ENCODE assay signal across 20 cellular contexts in the genomic region with DNA sequence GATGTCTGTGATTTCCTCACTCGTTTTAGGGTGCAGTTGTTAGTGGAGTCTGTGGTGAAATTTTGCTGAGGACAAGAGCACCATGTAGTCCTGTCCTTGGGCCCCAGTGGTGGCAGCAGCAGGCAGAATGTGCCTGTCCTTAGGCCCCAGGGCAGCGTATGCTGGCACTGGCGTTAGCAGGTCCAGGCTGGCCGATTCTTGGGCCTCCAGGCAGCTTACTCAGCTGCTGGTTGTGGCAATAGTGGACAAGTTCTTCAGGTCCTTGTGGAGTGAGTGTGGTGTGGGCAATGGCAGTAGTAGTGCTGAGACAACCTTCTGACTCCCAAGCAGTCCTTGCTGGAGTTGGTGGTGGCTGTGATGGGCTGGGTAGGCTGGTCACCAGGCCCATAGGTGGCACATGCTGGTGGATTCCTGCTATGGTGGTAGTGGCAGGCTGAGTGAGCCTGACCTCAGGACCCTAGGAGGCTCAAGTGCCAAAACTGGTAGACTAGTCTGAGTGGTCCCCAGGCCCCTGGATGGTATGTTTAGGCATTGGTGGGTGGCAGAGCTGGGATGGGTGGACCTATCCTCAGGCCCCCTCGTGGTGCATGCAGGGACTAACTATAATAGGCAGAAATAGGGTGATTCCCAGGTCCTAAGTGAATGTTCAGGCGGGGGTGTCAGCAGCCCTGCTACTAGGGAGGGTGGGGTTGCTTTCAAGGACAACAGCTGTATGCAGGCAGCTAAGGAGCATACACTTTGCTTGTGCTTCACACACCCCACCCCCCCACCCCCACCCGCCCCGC. TPM values are rescaled to one million over a fixed set of nuclear protein-coding genes. Genes with fewer than 3 reads are reported as not detected.
DNase-seq lines count a peak whose midpoint lies in the region; ATAC-seq and TF ChIP-seq lines count a peak whose summit lies in the region.
"Had no signal": no experiment of that assay in that cellular context is flagged by ENCODE, and none has a peak within 500 bp of the region (broad histone marks: within the 10 kb centered on the region; RNA-seq: fewer than 3 reads in every experiment).

No MANE protein-coding gene starts in this region.

- no TSS peak for BruUV-seq in Panc1 (replicated peaks; lab: Mats Ljungman, UMichigan)

- no peak overlapping the region for H3K27ac Mint-ChIP-seq in activated T-helper 1 cell treated with anti-CD3 and anti-CD28 coated beads, Interleukin-12 subunit alpha, Interleukin-12 subunit beta, Interleukin-2, Interleukin-4 antibody, amounts not matched to agents 30 ng/mL and 10 ng/mL and 1 ng/mL, durations not matched to agents 14 hours and 24 hours and 36 hours
- H3K27ac Mint-ChIP-seq: stimulated activated naive B cell treated with anti-CD40 and anti-IgM and Interleukin-4, amounts not matched to agents 10 μg/mL and 1 μg/mL and 100 μg/mL, for 72 hours had no signal

- H3K4ac ChIP-seq in trophoblast cell (ENCODE audit: low read depth, low read length): no peak overlapping the region

- no peak overlapping the region for H3K4me3 Mint-ChIP-seq in activated T-helper 1 cell treated with anti-CD3 and anti-CD28 coated beads, Interleukin-12 subunit alpha, Interleukin-12 subunit beta, Interleukin-2, Interleukin-4 antibody, amounts not matched to agents 30 ng/mL and 10 ng/mL and 1 ng/mL, durations not matched to agents 14 hours and 24 hours and 36 hours
- H3K4me3 Mint-ChIP-seq: stimulated activated naive B cell treated with anti-CD40 and anti-IgM and Interleukin-4, amounts not matched to agents 10 μg/mL and 1 μg/mL and 100 μg/mL, for 72 hours had no signal

- H2BK12ac ChIP-seq in trophoblast cell (ENCODE audit: low read length): no peak overlapping the region

- no peak overlapping the region for H2BK5ac ChIP-seq in trophoblast cell (ENCODE audit: low read depth, low read length, poor library complexity)

- H3K79me1 ChIP-seq in trophoblast cell (ENCODE audit: low read length): no peaks in the 10 kb centered on the region

- no peak overlapping the region for H3K18ac ChIP-seq in trophoblast cell (ENCODE audit: low read length)

- POLR2A ChIA-PET in Panc1 (lab: Charles Lee): no interaction called here

- peak; percentile 14; the same call in 1 of the 2 replicates for TF ChIP-seq CTCF in Panc1 (IDR thresholded peaks at IDR 0.05)
- no peak for TF ChIP-seq CTCF in esophagus muscularis mucosa (IDR thresholded peaks at IDR 0.05)

- intact Hi-C loops in Panc1 (cut with micrococcal nuclease; ENCODE audit: unreplicated experiment) (no loop called here), esophagus muscularis mucosa (cut with DNase I) (no loop called here)
- intact Hi-C loops in activated T-helper 1 cell treated with anti-CD3 and anti-CD28 coated beads, Interleukin-12 subunit alpha, Interleukin-12 subunit beta, Interleukin-2, Interleukin-4 antibody, amounts not matched to agents 30 ng/mL and 10 ng/mL and 1 ng/mL, durations not matched to agents 14 hours and 24 hours and 36 hours (cut with micrococcal nuclease): no loop called here

- H3K9me3 ChIP-seq in Panc1 (ENCODE audit: control insufficient read depth, insufficient read depth, low read depth, low read length): no peaks in the 10 kb centered on the region
- H3K9me3 ChIP-seq in esophagus muscularis mucosa: no peaks in the 10 kb centered on the region
- H3K9me3 ChIP-seq in trophoblast cell (ENCODE audit: insufficient read depth, low read depth, low read length): no peaks in the 10 kb centered on the region
- H3K9me3 ChIP-seq: A549, right atrium auricular region, thyroid gland had no signal

- peak; percentile 83 for ATAC-seq in Panc1
- ATAC-seq: stimulated activated naive B cell treated with anti-CD40 and anti-IgM and Interleukin-4, amounts not matched to agents 10 μg/mL and 1 μg/mL and 100 μg/mL, for 72 hours had no signal

- TF ChIP-seq EP300 in esophagus muscularis mucosa (IDR thresholded peaks at IDR 0.05): no peak

- H3K9ac ChIP-seq in trophoblast cell (ENCODE audit: low read length): no peak overlapping the region

- no peak overlapping the region for H2AFZ ChIP-seq in trophoblast cell (ENCODE audit: insufficient read depth, low read length, poor library complexity)
- H2AFZ ChIP-seq: hepatocyte had no signal

- H3K27me3 Mint-ChIP-seq in activated T-helper 1 cell treated with anti-CD3 and anti-CD28 coated beads, Interleukin-12 subunit alpha, Interleukin-12 subunit beta, Interleukin-2, Interleukin-4 antibody, amounts not matched to agents 30 ng/mL and 10 ng/mL and 1 ng/mL, durations not matched to agents 14 hours and 24 hours and 36 hours (ENCODE audit: insufficient read depth): peaks cover 5% of the 10 kb centered on the region
- H3K27me3 Mint-ChIP-seq: stimulated activated naive B cell treated with anti-CD40 and anti-IgM and Interleukin-4, amounts not matched to agents 10 μg/mL and 1 μg/mL and 100 μg/mL, for 72 hours had no signal

- H3K27me3 ChIP-seq in Panc1 (ENCODE audit: control insufficient read depth, insufficient read depth, low read length) (no peaks in the 10 kb centered on the region), esophagus muscularis mucosa (no peaks in the 10 kb centered on the region), trophoblast cell (ENCODE audit: insufficient read depth, low read length) (no peaks in the 10 kb centered on the region)
- H3K27me3 ChIP-seq: hepatocyte, right atrium auricular region, thyroid gland had no signal

- H3K4me3 ChIP-seq in Panc1 (ENCODE audit: low read depth in 2 of 2, low read length in 2 of 2) (peak overlapping the region; percentile 39 to 71; a peak in 3 of 4 replicates), esophagus muscularis mucosa (no peak overlapping the region), trophoblast cell (ENCODE audit: low read depth, low read length) (peak overlapping the region; percentile 7)
- H3K4me3 ChIP-seq: A549, hepatocyte, right atrium auricular region, thyroid gland had no signal

- peak; percentile 29 for DNase-seq in NCI-H82 (lab: John Stamatoyannopoulos, UW)
- DNase-seq in NCI-H82 treated with DMSO at 0.1 percent for 48 hours (lab: John Stamatoyannopoulos, UW; ENCODE audit: unreplicated experiment): no peak
- DNase-seq in Panc1 (ENCODE audit: low read depth, low spot score): no peak
- DNase-seq in esophagus muscularis mucosa (ENCODE audit: extremely low spot score): peak; percentile 47
- peak; percentile 40 to 49 for DNase-seq in trophoblast cell
- DNase-seq in DMS153 treated with DMSO at 0.1 percent for 48 hours (lab: John Stamatoyannopoulos, UW; ENCODE audit: unreplicated experiment): no peak
- DNase-seq in activated T-helper 1 cell treated with anti-CD3 and anti-CD28 coated beads, Interleukin-12 subunit alpha, Interleukin-12 subunit beta, Interleukin-2, Interleukin-4 antibody, amounts not matched to agents 30 ng/mL and 10 ng/mL and 1 ng/mL, durations not matched to agents 14 hours and 24 hours and 36 hours (ENCODE audit: low spot score): no peak
- no peak for DNase-seq in DMS114 treated with DMSO at 0.1 percent for 48 hours (lab: John Stamatoyannopoulos, UW; ENCODE audit: unreplicated experiment)
- DNase-seq: C1 segment of cervical spinal cord; DMS79 treated with DMSO at 0.1 percent for 48 hours; effector CD4-positive, alpha-beta T cell; GOT3; KG1; NCI-H774; stimulated activated naive B cell treated with anti-CD40 and anti-IgM and Interleukin-4, amounts not matched to agents 10 μg/mL and 1 μg/mL and 100 μg/mL, for 72 hours; SW 1271; thyroid gland had no signal

- H4K8ac ChIP-seq in trophoblast cell (ENCODE audit: low read depth, low read length): no peak overlapping the region

- no peak overlapping the region for H2BK120ac ChIP-seq in trophoblast cell (ENCODE audit: insufficient read depth, low read length, poor library complexity)

- H3K9me3 Mint-ChIP-seq in activated T-helper 1 cell treated with anti-CD3 and anti-CD28 coated beads, Interleukin-12 subunit alpha, Interleukin-12 subunit beta, Interleukin-2, Interleukin-4 antibody, amounts not matched to agents 30 ng/mL and 10 ng/mL and 1 ng/mL, durations not matched to agents 14 hours and 24 hours and 36 hours: no peaks in the 10 kb centered on the region
- H3K9me3 Mint-ChIP-seq: stimulated activated naive B cell treated with anti-CD40 and anti-IgM and Interleukin-4, amounts not matched to agents 10 μg/mL and 1 μg/mL and 100 μg/mL, for 72 hours had no signal

- no peaks in the 10 kb centered on the region for H3K79me2 ChIP-seq in trophoblast cell (ENCODE audit: control insufficient read depth, insufficient read depth, low read length, poor library complexity)
- H3K79me2 ChIP-seq: hepatocyte had no signal

- H4K12ac ChIP-seq in trophoblast cell (ENCODE audit: low read depth, low read length): no peak overlapping the region

- no peak overlapping the region for H3K23ac ChIP-seq in trophoblast cell (ENCODE audit: low read length)

- H4K91ac ChIP-seq in trophoblast cell (ENCODE audit: low read depth, low read length): no peak overlapping the region

- no peaks in the 10 kb centered on the region for H3K36me3 Mint-ChIP-seq in activated T-helper 1 cell treated with anti-CD3 and anti-CD28 coated beads, Interleukin-12 subunit alpha, Interleukin-12 subunit beta, Interleukin-2, Interleukin-4 antibody, amounts not matched to agents 30 ng/mL and 10 ng/mL and 1 ng/mL, durations not matched to agents 14 hours and 24 hours and 36 hours (ENCODE audit: low read depth)

- H3K36me3 ChIP-seq in Panc1 (ENCODE audit: control insufficient read depth, insufficient read depth, low read length) (no peaks in the 10 kb centered on the region), esophagus muscularis mucosa (no peaks in the 10 kb centered on the region), trophoblast cell (ENCODE audit: control insufficient read depth in 1 of 2, insufficient read depth in 2 of 2, low read length in 2 of 2) (no peaks in the 10 kb centered on the region)
- H3K36me3 ChIP-seq: right atrium auricular region, thyroid gland had no signal

- TF ChIP-seq POLR2A in esophagus muscularis mucosa (IDR thresholded peaks at IDR 0.05; ENCODE audit: low read depth): no peak

- H3K14ac ChIP-seq in trophoblast cell (ENCODE audit: low read length): no peak overlapping the region

- H3K4me2 ChIP-seq in trophoblast cell (ENCODE audit: low read length): no peak overlapping the region
- H3K4me2 ChIP-seq: A549, hepatocyte had no signal

- in situ Hi-C loops in Panc1 (cut with HindIII; ENCODE audit: low pct_unique_long_range_greater_than_20kb, low sequenced_read_pairs): no loop called here

- CTCF ChIA-PET in Panc1 (lab: Charles Lee): interaction anchor here (0.6 kb wide), 1 partner anchor 93 kb away, joined by 7 read pairs; no protein-coding TSS in a partner anchor

- H3K4me1 ChIP-seq in Panc1 (ENCODE audit: control insufficient read depth, insufficient read depth, low read length) (peaks cover 4% of the 10 kb centered on the region), esophagus muscularis mucosa (no peaks in the 10 kb centered on the region), trophoblast cell (ENCODE audit: control insufficient read depth in 1 of 2, insufficient read depth in 2 of 2, low read length in 2 of 2) (no peaks in the 10 kb centered on the region)
- H3K4me1 ChIP-seq: A549, right atrium auricular region, thyroid gland had no signal

- whole genome bisulfite sequencing in esophagus muscularis mucosa: 90% methylated on average over 5 of the region's 8 CpGs
- no CpG with 5 or more reads among the region's 8 CpGs for WGBS in trophoblast cell (ENCODE audit: extremely low coverage, insufficient coverage, insufficient read length)

- peak overlapping the region; percentile 77 for H3K27ac ChIP-seq in Panc1 (ENCODE audit: low read length)
- no peak overlapping the region for H3K27ac ChIP-seq in esophagus muscularis mucosa (replicated peaks in 1 of 4)
- H3K27ac ChIP-seq in trophoblast cell (ENCODE audit: low read depth, low read length): no peak overlapping the region
- H3K27ac ChIP-seq: A549, hepatocyte, right atrium auricular region, thyroid gland had no signal

- H2AK5ac ChIP-seq in trophoblast cell (ENCODE audit: low read length): no peak overlapping the region

- H3K4me1 Mint-ChIP-seq in activated T-helper 1 cell treated with anti-CD3 and anti-CD28 coated beads, Interleukin-12 subunit alpha, Interleukin-12 subunit beta, Interleukin-2, Interleukin-4 antibody, amounts not matched to agents 30 ng/mL and 10 ng/mL and 1 ng/mL, durations not matched to agents 14 hours and 24 hours and 36 hours (ENCODE audit: low read depth): no peaks in the 10 kb centered on the region
- H3K4me1 Mint-ChIP-seq: stimulated activated naive B cell treated with anti-CD40 and anti-IgM and Interleukin-4, amounts not matched to agents 10 μg/mL and 1 μg/mL and 100 μg/mL, for 72 hours had no signal

RNA-seq across cellular contexts. Expression of a gene that starts 56.3 kb away (rescaled TPM):
- 1.0 TPM for total RNA-seq in Panc1 (2021; ENCODE audit: unreplicated experiment)
- 0.25 TPM for polyA plus RNA-seq in Panc1 (2012; ENCODE audit: insufficient read length)
- 10 to 100 TPM; 13.4 to 26.4 (median 15.6) TPM for total RNA-seq in esophagus muscularis mucosa
- polyA plus RNA-seq in trophoblast cell (2013): 0.17 and 0.18 TPM in 2 replicates
- total RNA-seq in activated T-helper 1 cell treated with anti-CD3 and anti-CD28 coated beads, Interleukin-12 subunit alpha, Interleukin-12 subunit beta, Interleukin-2, Interleukin-4 antibody, amounts not matched to agents 30 ng/mL and 10 ng/mL and 1 ng/mL, durations not matched to agents 14 hours and 24 hours and 36 hours: 0.20 and 0.49 TPM in 2 replicates

Comparison
In these comparisons a context has a peak if more than half of its experiments do, and no peak if none do; other contexts are left out.
1. DNase-seq: peak in NCI-H82 (single experiment), esophagus muscularis mucosa (single experiment) and trophoblast cell (2 of 2); none in NCI-H82 treated with DMSO at 0.1 percent for 48 hours (single experiment), Panc1 (single experiment), DMS153 treated with DMSO at 0.1 percent for 48 hours (single experiment), activated T-helper 1 cell treated with anti-CD3 and anti-CD28 coated beads, Interleukin-12 subunit alpha, Interleukin-12 subunit beta, Interleukin-2, Interleukin-4 antibody, amounts not matched to agents 30 ng/mL and 10 ng/mL and 1 ng/mL, durations not matched to agents 14 hours and 24 hours and 36 hours (single experiment) and DMS114 treated with DMSO at 0.1 percent for 48 hours (single experiment).
2. H3K4me3 ChIP-seq: peak in Panc1 (2 of 2) and trophoblast cell (single experiment); none in esophagus muscularis mucosa (0 of 4).